Comparison of ENCODE assay signal across 21 cellular contexts in genomic region chr18:46291149-46291548, GRCh38.
DNase-seq lines count a peak whose midpoint lies in the region; TF ChIP-seq lines count a peak whose summit lies in the region.
"Had no signal": no experiment of that assay in that cellular context is flagged by ENCODE, and none has a peak within 500 bp of the region (broad histone marks: within the 10 kb centered on the region; RNA-seq: fewer than 3 reads in every experiment).

No MANE protein-coding gene starts in this region.

- H3K36me3 ChIP-seq in Loucy (ENCODE audit: insufficient read depth, low read length) (no peaks in the 10 kb centered on the region), SU-DHL-6 (ENCODE audit: low read length) (no peaks in the 10 kb centered on the region)

- H3F3A ChIP-seq in Loucy (ENCODE audit: low read depth) = no peaks in the 10 kb centered on the region
- no peaks in the 10 kb centered on the region for H3F3A ChIP-seq in SU-DHL-6 (ENCODE audit: insufficient read depth)

- no peak overlapping the region for H3K4me3 Mint-ChIP-seq in neural crest cell
- H3K4me3 Mint-ChIP-seq: activated T-helper 1 cell treated with anti-CD3 and anti-CD28 coated beads, Interleukin-12 subunit alpha, Interleukin-12 subunit beta, Interleukin-2, Interleukin-4 antibody, amounts not matched to agents 30 ng/mL and 10 ng/mL and 1 ng/mL, durations not matched to agents 14 hours and 24 hours and 36 hours had no signal

- TF ChIP-seq CTCF in Loucy (conservative IDR thresholded peaks at IDR 0.05; ENCODE audit: low read length) = peak; percentile 31; the same call in 1 of the 2 replicates
- TF ChIP-seq CTCF in SU-DHL-6 (IDR thresholded peaks at IDR 0.05; ENCODE audit: insufficient read depth, low read length, poor library complexity, severe bottlenecking) = peak; percentile 11
- TF ChIP-seq CTCF in neural crest cell (conservative IDR thresholded peaks at IDR 0.05) = no peak

- peaks cover 14% of the 10 kb centered on the region for H3K4me1 Mint-ChIP-seq in neural crest cell

- no peaks in the 10 kb centered on the region for H4K20me1 ChIP-seq in Loucy (ENCODE audit: insufficient read depth, low read length, poor library complexity, severe bottlenecking)
- H4K20me1 ChIP-seq in SU-DHL-6 (ENCODE audit: low read depth, low read length) = no peaks in the 10 kb centered on the region

- H3K9ac ChIP-seq in Loucy (ENCODE audit: low read depth, low read length, poor library complexity, severe bottlenecking) = no peak overlapping the region
- H3K9ac ChIP-seq in SU-DHL-6 (ENCODE audit: low read length) = no peak overlapping the region

- H3K9me3 ChIP-seq in Loucy (ENCODE audit: insufficient read depth, low read depth, low read length) (no peaks in the 10 kb centered on the region), SU-DHL-6 (ENCODE audit: insufficient read depth, low read length) (no peaks in the 10 kb centered on the region)

- DNase-seq in NCI-H524 (lab: John Stamatoyannopoulos, UW) = peak; percentile 17 to 34
- no peak for DNase-seq in NCI-H524 treated with DMSO at 0.1 percent for 48 hours (lab: John Stamatoyannopoulos, UW)
- no peak for DNase-seq in neural crest cell (ENCODE audit: low read depth, low spot score)
- no peak for DNase-seq in DMS153 treated with DMSO at 0.1 percent for 48 hours (lab: John Stamatoyannopoulos, UW; ENCODE audit: unreplicated experiment)
- DNase-seq in cerebellum (ENCODE audit: low spot score) = no peak
- no peak for DNase-seq in NCI-H1105 (lab: John Stamatoyannopoulos, UW)
- DNase-seq: activated CD4-positive, alpha-beta T cell treated with anti-CD3 and anti-CD28 coated beads, Interleukin-2, amount 50 U/mL, for 4 hours; anterior cingulate cortex; DMS79 treated with DMSO at 0.1 percent for 48 hours; kidney; midbrain; NCI-H2107; NCI-H774; nucleus accumbens; SHP77; stimulated activated CD4-positive, alpha-beta T cell treated with anti-CD3 and anti-CD28 coated beads, Interleukin-2, amount 100 ng/mL, for 24 hours had no signal

- peaks cover 3% of the 10 kb centered on the region for H3K27me3 Mint-ChIP-seq in neural crest cell (ENCODE audit: low read depth)

- no peaks in the 10 kb centered on the region for H3K4me1 ChIP-seq in Loucy (ENCODE audit: insufficient read depth, low read length, poor library complexity, severe bottlenecking)

- no peak overlapping the region for H2AFZ ChIP-seq in Loucy (ENCODE audit: low read length)
- H2AFZ ChIP-seq in SU-DHL-6 (ENCODE audit: low read depth, low read length, severe bottlenecking) = no peak overlapping the region

- H3K4me2 ChIP-seq in Loucy (ENCODE audit: low read depth, low read length, poor library complexity, severe bottlenecking) (no peak overlapping the region), SU-DHL-6 (ENCODE audit: low read depth, low read length, poor library complexity, severe bottlenecking) (no peak overlapping the region)

- H3K36me3 Mint-ChIP-seq in neural crest cell (ENCODE audit: low read depth) = no peaks in the 10 kb centered on the region

- H3K79me2 ChIP-seq in Loucy (ENCODE audit: insufficient read depth, low read length) (no peaks in the 10 kb centered on the region), SU-DHL-6 (ENCODE audit: insufficient read depth, low read length) (no peaks in the 10 kb centered on the region)

- peak overlapping the region; percentile 4 for H3K27ac Mint-ChIP-seq in neural crest cell (ENCODE audit: unreplicated experiment)
- H3K27ac Mint-ChIP-seq: activated T-helper 1 cell treated with anti-CD3 and anti-CD28 coated beads, Interleukin-12 subunit alpha, Interleukin-12 subunit beta, Interleukin-2, Interleukin-4 antibody, amounts not matched to agents 30 ng/mL and 10 ng/mL and 1 ng/mL, durations not matched to agents 14 hours and 24 hours and 36 hours had no signal

- H3K9me3 Mint-ChIP-seq in neural crest cell = no peaks in the 10 kb centered on the region
- H3K9me3 Mint-ChIP-seq: activated T-helper 1 cell treated with anti-CD3 and anti-CD28 coated beads, Interleukin-12 subunit alpha, Interleukin-12 subunit beta, Interleukin-2, Interleukin-4 antibody, amounts not matched to agents 30 ng/mL and 10 ng/mL and 1 ng/mL, durations not matched to agents 14 hours and 24 hours and 36 hours had no signal

- H3K4me3 ChIP-seq in Loucy (ENCODE audit: low read length, poor library complexity, severe bottlenecking) (no peak overlapping the region), SU-DHL-6 (ENCODE audit: insufficient read depth, low read length, poor library complexity, severe bottlenecking) (no peak overlapping the region)

- H3K9me2 ChIP-seq in Loucy (replicated peaks; ENCODE audit: low read depth, low read length) (no peaks in the 10 kb centered on the region), SU-DHL-6 (replicated peaks; ENCODE audit: insufficient read depth, low read length) (no peaks in the 10 kb centered on the region)

- H3K27ac ChIP-seq in SU-DHL-6 (ENCODE audit: low read depth, low read length) = no peak overlapping the region
- H3K27ac ChIP-seq: 22Rv1, C4-2B had no signal

- H3K27me3 ChIP-seq in Loucy (ENCODE audit: insufficient read depth, low read length, poor library complexity, severe bottlenecking) (no peaks in the 10 kb centered on the region), SU-DHL-6 (ENCODE audit: low read length) (no peaks in the 10 kb centered on the region)

Comparison
In these comparisons a context has a peak if more than half of its experiments do, and no peak if none do; other contexts are left out.
1. DNase-seq: peak in NCI-H524 (2 of 2); none in NCI-H524 treated with DMSO at 0.1 percent for 48 hours (single experiment), neural crest cell (single experiment), DMS153 treated with DMSO at 0.1 percent for 48 hours (single experiment), cerebellum (single experiment) and NCI-H1105 (single experiment).